8 cellular contexts compared by ENCODE assay signal in the genomic region with DNA sequence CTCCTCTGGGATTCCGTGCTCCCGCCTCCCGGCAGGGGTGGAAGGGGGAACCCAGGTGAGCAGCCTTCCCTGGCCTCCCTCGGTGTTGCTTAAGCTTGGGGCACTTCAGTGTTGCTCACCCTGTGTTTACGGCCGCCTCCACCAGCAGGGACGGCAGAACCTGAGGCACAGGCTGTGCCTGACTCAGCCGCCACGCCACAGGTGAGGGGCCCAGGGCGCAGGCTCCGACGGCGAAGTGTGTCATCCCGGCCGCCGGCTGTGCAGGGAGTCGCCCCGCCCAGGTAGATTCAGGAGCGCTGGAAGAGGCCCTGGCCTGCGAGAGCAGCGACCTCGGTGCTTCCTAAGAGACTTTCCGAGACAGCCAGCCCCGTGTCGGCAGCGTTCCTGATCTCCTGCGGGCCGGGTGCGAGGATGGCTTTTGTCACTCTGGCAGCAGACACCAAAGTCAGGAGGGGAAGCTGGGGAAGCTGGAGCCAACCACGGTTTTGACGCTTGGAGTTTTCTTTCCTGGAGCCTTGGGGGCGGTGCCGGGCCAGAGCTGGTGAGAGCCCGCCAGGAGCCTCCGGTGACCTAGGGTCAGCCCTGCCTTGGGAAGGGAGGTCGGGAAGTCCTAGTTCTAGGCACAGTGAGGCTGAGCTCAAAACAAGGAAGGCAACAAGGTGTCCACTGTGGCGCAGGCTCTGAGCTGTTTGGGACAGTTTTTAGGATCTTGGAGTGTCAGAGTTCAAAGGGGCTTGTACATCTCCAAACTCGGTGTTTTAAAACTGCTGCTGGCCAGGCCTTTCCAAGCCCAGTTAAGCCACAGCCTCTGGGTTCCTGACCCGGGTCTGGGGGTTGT.
DNase-seq lines count a peak whose midpoint lies in the region; ATAC-seq lines count a peak whose summit lies in the region.

No MANE protein-coding gene starts in this region.

- H3K9me3 ChIP-seq in iPS-18a (ENCODE audit: control insufficient read depth, low read depth, low read length): no peaks in the 10 kb centered on the region

- ATAC-seq in GM19455 (IDR thresholded peaks at IDR 0.05; ENCODE audit: unreplicated experiment) (no peak), HG03520 (IDR thresholded peaks at IDR 0.05; ENCODE audit: unreplicated experiment) (no peak)

- DNase-seq in DMS53 treated with DMSO at 0.1 percent for 48 hours (lab: John Stamatoyannopoulos, UW; ENCODE audit: unreplicated experiment) (peak; percentile 63), NCI-H345 (lab: John Stamatoyannopoulos, UW) (peak; percentile 61), activated gamma-delta T cell (lab: John Stamatoyannopoulos, UW) (peak; percentile 27)
- peak; percentile 43 to 49 for DNase-seq in stimulated activated CD4-positive, alpha-beta T cell treated with anti-CD3 and anti-CD28 coated beads, Interleukin-1b, Interleukin-23, amount 100 ng/mL, for 4 hours (ENCODE audit: low read depth in 2 of 2)
- DNase-seq in NK-92 treated with Interleukin-12 subunit alpha and Interleukin-12 subunit beta, amount 100 ng/mL, for 24 hours (lab: John Stamatoyannopoulos, UW): no peak

- H3K27ac ChIP-seq in iPS-18a (ENCODE audit: low read length): no peak overlapping the region

- peak overlapping the region; percentile 70 for H3K4me3 ChIP-seq in iPS-18a (ENCODE audit: low read length)

- no peaks in the 10 kb centered on the region for H3K36me3 ChIP-seq in iPS-18a (ENCODE audit: control insufficient read depth, low read depth, low read length)

- no peaks in the 10 kb centered on the region for H3K27me3 ChIP-seq in iPS-18a (ENCODE audit: control insufficient read depth, insufficient read depth, low read length)

- H3K9ac ChIP-seq in iPS-18a (ENCODE audit: low read length): peak overlapping the region; percentile 66

- H3K4me1 ChIP-seq in iPS-18a (ENCODE audit: control insufficient read depth, low read depth, low read length): peaks cover 16% of the 10 kb centered on the region
